In genomic region chr9:134411451-134412297, GRCh38 we compare ENCODE assay signal across 20 cellular contexts.
DNase-seq lines count a peak whose midpoint lies in the region; TF ChIP-seq lines count a peak whose summit lies in the region.
"Had no signal": no experiment of that assay in that cellular context is flagged by ENCODE, and none has a peak within 500 bp of the region (broad histone marks: within the 10 kb centered on the region; RNA-seq: fewer than 3 reads in every experiment).

No MANE protein-coding gene starts in this region.

- peaks cover 59% of the 10 kb centered on the region for H3K4me1 ChIP-seq in mesenchymal stem cell (ENCODE audit: control insufficient read depth, insufficient read depth, low read depth, low read length)
- H3K4me1 ChIP-seq in testis, result peaks cover 62% of the 10 kb centered on the region

- H3K27me3 Mint-ChIP-seq in chondrocyte (ENCODE audit: low read depth), result no peaks in the 10 kb centered on the region
- H3K27me3 Mint-ChIP-seq: CD4-positive, alpha-beta memory T cell had no signal

- H4K8ac ChIP-seq in mesenchymal stem cell (ENCODE audit: low read length), result peak overlapping the region; percentile 5

- H2BK120ac ChIP-seq in mesenchymal stem cell (ENCODE audit: low read depth, low read length), result no peak overlapping the region

- no peak overlapping the region for H2AFZ ChIP-seq in mesenchymal stem cell (ENCODE audit: low read depth, low read length)

- H2BK15ac ChIP-seq in mesenchymal stem cell (ENCODE audit: low read depth, poor library complexity, severe bottlenecking), result no peak overlapping the region

- H3K27me3 ChIP-seq in mesenchymal stem cell (ENCODE audit: control insufficient read depth in 1 of 2, insufficient read depth in 1 of 2, low read length in 2 of 2) (no peaks in the 10 kb centered on the region), testis (no peaks in the 10 kb centered on the region)
- H3K27me3 ChIP-seq: sigmoid colon had no signal

- H3K27ac ChIP-seq in mesenchymal stem cell (ENCODE audit: low read length, poor library complexity, severe bottlenecking) (no peak overlapping the region), testis (no peak overlapping the region)

- no peak for TF ChIP-seq CTCF in chondrocyte (IDR thresholded peaks at IDR 0.05)
- no peak for TF ChIP-seq CTCF in testis (IDR thresholded peaks at IDR 0.05)

- H3K9ac ChIP-seq in mesenchymal stem cell (ENCODE audit: low read length), result no peak overlapping the region

- in situ Hi-C loops in G401 (cut with HindIII; ENCODE audit: low sequenced_read_pairs), result no loop called here

- DNase-seq in DMS79 treated with DMSO at 0.1 percent for 48 hours (lab: John Stamatoyannopoulos, UW) (peak; percentile 24), DMS79 (lab: John Stamatoyannopoulos, UW) (no peak), chondrocyte (ENCODE audit: low spot score) (no peak), mesenchymal stem cell (no peak), testis (peak; percentile 56), G401 (ENCODE audit: low spot score) (no peak), NCI-H345 (lab: John Stamatoyannopoulos, UW) (no peak), glomerular visceral epithelial cell (ENCODE audit: extremely low spot score) (no peak)
- DNase-seq: 8988T; aorta; CD4-positive, alpha-beta memory T cell; effector CD8-positive, alpha-beta T cell; kidney glomerular epithelial cell; natural killer cell; NCI-H1436 treated with DMSO at 0.1 percent for 48 hours; RPMI8226; sigmoid colon; stimulated activated naive CD4-positive, alpha-beta T cell treated with Interleukin-2 at 50 U/mL for 16 hours; T-helper 9 cell had no signal

- H3K4me2 ChIP-seq in mesenchymal stem cell (ENCODE audit: low read length, poor library complexity, severe bottlenecking), result no peak overlapping the region

- H3K36me3 ChIP-seq in mesenchymal stem cell (ENCODE audit: control insufficient read depth in 1 of 2, insufficient read depth in 2 of 2, low read depth in 1 of 2, low read length in 2 of 2), result peaks cover 10 to 69% of the 10 kb centered on the region in 2 experiments
- no peaks in the 10 kb centered on the region for H3K36me3 ChIP-seq in testis (ENCODE audit: low read depth, missing control alignments)

- H3K79me1 ChIP-seq in mesenchymal stem cell (replicated peaks; ENCODE audit: low read length, poor library complexity, severe bottlenecking), result peaks cover 54% of the 10 kb centered on the region

- H3K27ac Mint-ChIP-seq in chondrocyte (ENCODE audit: unreplicated experiment), result peak overlapping the region; percentile 78
- H3K27ac Mint-ChIP-seq: CD4-positive, alpha-beta memory T cell; natural killer cell had no signal

- H2AK5ac ChIP-seq in mesenchymal stem cell (ENCODE audit: low read length, severe bottlenecking), result no peak overlapping the region

- no peak for TF ChIP-seq POLR2A in testis (IDR thresholded peaks at IDR 0.05)

- no peaks in the 10 kb centered on the region for H3K9me3 Mint-ChIP-seq in chondrocyte (ENCODE audit: low read depth)
- H3K9me3 Mint-ChIP-seq: CD4-positive, alpha-beta memory T cell; natural killer cell had no signal

- no peak overlapping the region for H2BK12ac ChIP-seq in mesenchymal stem cell (ENCODE audit: low read length in 2 of 2)

- peaks cover under 1% of the 10 kb centered on the region for H3K36me3 Mint-ChIP-seq in chondrocyte (ENCODE audit: low read depth)
- H3K36me3 Mint-ChIP-seq: natural killer cell had no signal

- WGBS in mesenchymal stem cell, result 84% methylated on average over 25 of the region's 25 CpGs
- WGBS in testis, 2 donors, result 27 to 53% methylated on average over 9 to 23 of the region's 25 CpGs

- no peak overlapping the region for H3K4ac ChIP-seq in mesenchymal stem cell (ENCODE audit: low read depth in 1 of 2, low read length in 2 of 2)

- no peak overlapping the region for H4K91ac ChIP-seq in mesenchymal stem cell (ENCODE audit: low read length)

- H3K23ac ChIP-seq in mesenchymal stem cell (ENCODE audit: low read length in 2 of 2), result no peak overlapping the region

- no peak overlapping the region for H3K18ac ChIP-seq in mesenchymal stem cell (ENCODE audit: low read depth in 1 of 2, low read length in 2 of 2)

- H3K14ac ChIP-seq in mesenchymal stem cell (ENCODE audit: low read length in 2 of 2), result no peak overlapping the region

- H3K4me3 ChIP-seq in mesenchymal stem cell (ENCODE audit: insufficient read depth in 1 of 2, low read depth in 1 of 2, low read length in 2 of 2) (no peak overlapping the region), testis (no peak overlapping the region)
- H3K4me3 ChIP-seq: K562, sigmoid colon had no signal

- intact Hi-C loops in testis (cut with DNase I; ENCODE audit: low total_unique reads), result no loop called here

- no peak overlapping the region for H3K4me3 Mint-ChIP-seq in chondrocyte (ENCODE audit: unreplicated experiment)
- H3K4me3 Mint-ChIP-seq: CD4-positive, alpha-beta memory T cell; natural killer cell had no signal

- peaks cover 67% of the 10 kb centered on the region for H3K4me1 Mint-ChIP-seq in chondrocyte (ENCODE audit: low read depth)

- H3K9me3 ChIP-seq in mesenchymal stem cell (ENCODE audit: control insufficient read depth, low read length), result no peaks in the 10 kb centered on the region
- no peaks in the 10 kb centered on the region for H3K9me3 ChIP-seq in testis
- H3K9me3 ChIP-seq: sigmoid colon had no signal

- H2BK5ac ChIP-seq in mesenchymal stem cell (ENCODE audit: low read depth, low read length, poor library complexity, severe bottlenecking), result no peak overlapping the region

Comparison
In these comparisons a context has a peak if more than half of its experiments do, and no peak if none do; other contexts are left out.
1. DNase-seq: peak in DMS79 treated with DMSO at 0.1 percent for 48 hours (single experiment) and testis (single experiment); none in DMS79 (single experiment), chondrocyte (single experiment), mesenchymal stem cell (single experiment), G401 (single experiment), NCI-H345 (single experiment) and glomerular visceral epithelial cell (single experiment).